Comparison of ENCODE assay signal across 11 cellular contexts in genomic region chr17:49514374-49514738, GRCh38. TPM values are rescaled to one million over a fixed set of nuclear protein-coding genes. Genes with fewer than 3 reads are reported as not detected.
DNase-seq lines count a peak whose midpoint lies in the region; ATAC-seq and TF ChIP-seq lines count a peak whose summit lies in the region.
"Had no signal": no experiment of that assay in that cellular context is flagged by ENCODE, and none has a peak within 500 bp of the region (broad histone marks: within the 10 kb centered on the region; RNA-seq: fewer than 3 reads in every experiment).

No MANE protein-coding gene starts in this region.

- H3K79me1 ChIP-seq in trophoblast cell (ENCODE audit: low read length), result peaks cover 3% of the 10 kb centered on the region

- H2AK5ac ChIP-seq in trophoblast cell (ENCODE audit: low read length), result no peak overlapping the region

- no peak overlapping the region for H3K14ac ChIP-seq in trophoblast cell (ENCODE audit: low read length)

- no peak overlapping the region for H4K91ac ChIP-seq in trophoblast cell (ENCODE audit: low read depth, low read length)

- H2BK5ac ChIP-seq in trophoblast cell (ENCODE audit: low read depth, low read length, poor library complexity), result no peak overlapping the region

- H3K4ac ChIP-seq in trophoblast cell (ENCODE audit: low read depth, low read length), result no peak overlapping the region

- H3K4me1 ChIP-seq in trophoblast cell (ENCODE audit: control insufficient read depth in 1 of 2, insufficient read depth in 2 of 2, low read length in 2 of 2), result peaks cover 26% of the 10 kb centered on the region in 2 experiments
- H3K4me1 ChIP-seq: parathyroid adenoma had no signal

- H3K79me2 ChIP-seq in trophoblast cell (ENCODE audit: control insufficient read depth, insufficient read depth, low read length, poor library complexity), result no peaks in the 10 kb centered on the region
- H3K79me2 ChIP-seq: parathyroid adenoma had no signal

- CTCF ChIA-PET in BJ (lab: Yijun Ruan, JAX), result interaction anchor here (0.7 to 2.9 kb wide), 8 partner anchors 9 to 42 kb away, joined by 3 to 18 read pairs (median 4); no protein-coding TSS in a partner anchor
- CTCF ChIA-PET in RWPE1 (lab: Yijun Ruan, JAX), result interaction anchor here (0.6 to 1.6 kb wide), 6 partner anchors 8 to 42 kb away, joined by 3 to 5 read pairs (median 3); no protein-coding TSS in a partner anchor

- H2AFZ ChIP-seq in trophoblast cell (ENCODE audit: insufficient read depth, low read length, poor library complexity), result no peak overlapping the region

- H3K27me3 ChIP-seq in BJ (ENCODE audit: control insufficient read depth, insufficient read depth, low read length) (peaks cover 8% of the 10 kb centered on the region), trophoblast cell (ENCODE audit: insufficient read depth, low read length) (no peaks in the 10 kb centered on the region)

- H3K36me3 ChIP-seq in BJ (ENCODE audit: control insufficient read depth, insufficient read depth, low read length) (no peaks in the 10 kb centered on the region), trophoblast cell (ENCODE audit: control insufficient read depth in 1 of 2, insufficient read depth in 2 of 2, low read length in 2 of 2) (no peaks in the 10 kb centered on the region)

- WGBS in trophoblast cell (ENCODE audit: extremely low coverage, insufficient coverage, insufficient read length), result no CpG with 5 or more reads among the region's 3 CpGs

- no peak overlapping the region for H4K8ac ChIP-seq in trophoblast cell (ENCODE audit: low read depth, low read length)

- DNase-seq in BJ (ENCODE audit: low read depth) (no peak), RWPE1 (ENCODE audit: low spot score) (no peak), fibroblast of villous mesenchyme (ENCODE audit: low read depth) (peak; percentile 36), trophoblast cell (no peak), dedifferentiated amniotic fluid mesenchymal stem cell (ENCODE audit: extremely low spot score) (no peak), NCI-H1105 treated with DMSO at 0.1 percent for 48 hours (lab: John Stamatoyannopoulos, UW) (no peak), DMS114 treated with DMSO at 0.1 percent for 48 hours (lab: John Stamatoyannopoulos, UW; ENCODE audit: unreplicated experiment) (no peak)
- DNase-seq: DMS53, erythroblast had no signal

- no peak overlapping the region for H3K18ac ChIP-seq in trophoblast cell (ENCODE audit: low read length)

- H3K23ac ChIP-seq in trophoblast cell (ENCODE audit: low read length), result no peak overlapping the region

- no peak overlapping the region for H2BK120ac ChIP-seq in trophoblast cell (ENCODE audit: insufficient read depth, low read length, poor library complexity)

- H3K9me3 ChIP-seq in trophoblast cell (ENCODE audit: insufficient read depth, low read depth, low read length), result no peaks in the 10 kb centered on the region

- no peak overlapping the region for H4K12ac ChIP-seq in trophoblast cell (ENCODE audit: low read depth, low read length)

- H3K9ac ChIP-seq in trophoblast cell (ENCODE audit: low read length), result no peak overlapping the region
- H3K9ac ChIP-seq: parathyroid adenoma had no signal

- H3K4me2 ChIP-seq in trophoblast cell (ENCODE audit: low read length), result no peak overlapping the region

- TF ChIP-seq CTCF in BJ (IDR thresholded peaks at IDR 0.05; ENCODE audit: insufficient read depth, low read depth, low read length) (peak; percentile 35), RWPE1 (conservative IDR thresholded peaks at IDR 0.05; ENCODE audit: low read depth) (no peak), fibroblast of villous mesenchyme (IDR thresholded peaks at IDR 0.05; ENCODE audit: insufficient read depth, low read depth, low read length) (peak; percentile 39)

- peak overlapping the region; percentile 25 for H2BK12ac ChIP-seq in trophoblast cell (ENCODE audit: low read length)

- POLR2A ChIA-PET in BJ (lab: Charles Lee) (no interaction called here), RWPE1 (lab: Yijun Ruan, JAX; ENCODE audit: low non-redundant PET) (no interaction called here)

- no peak for ATAC-seq in GM18868 (IDR thresholded peaks at IDR 0.05; ENCODE audit: unreplicated experiment)

- H3K4me3 ChIP-seq in BJ (ENCODE audit: low read depth, low read length) (no peak overlapping the region), fibroblast of villous mesenchyme (ENCODE audit: low read depth, low read length) (no peak overlapping the region), trophoblast cell (ENCODE audit: low read depth, low read length) (no peak overlapping the region)

- H3K27ac ChIP-seq in RWPE1 (peak overlapping the region; percentile 88), trophoblast cell (ENCODE audit: low read depth, low read length) (no peak overlapping the region)
- H3K27ac ChIP-seq: parathyroid adenoma had no signal

RNA-seq across cellular contexts. Expression of gene NGFR, which starts 19.3 kb away (rescaled TPM):
- 0.07 and 0.10 TPM in 2 replicates for polyA plus RNA-seq in BJ (2011; rRNA removed)
- polyA minus RNA-seq in BJ (2011; rRNA and poly(A)+ RNA removed), result not detected in 2 replicates
- under 0.01 TPM in 2 replicates for total RNA-seq in fibroblast of villous mesenchyme
- 0.17 and 0.18 TPM in 2 replicates for polyA plus RNA-seq in trophoblast cell (2013)
